8 cellular contexts compared by ENCODE assay signal in genomic region chr6:73520688-73521350, GRCh38. TPM values are rescaled to one million over a fixed set of nuclear protein-coding genes. Genes with fewer than 3 reads are reported as not detected.
DNase-seq lines count a peak whose midpoint lies in the region; ATAC-seq and TF ChIP-seq lines count a peak whose summit lies in the region.

EEF1A1 (minus strand) TSS chr6:73521032; CDS start chr6:73520026, 1,006 bp downstream.

- H3K4me3 ChIP-seq in BJ (ENCODE audit: low read depth, low read length) = peak within 1 kb of the TSS; percentile 96

- CTCF ChIA-PET in BJ (lab: Yijun Ruan, JAX) = interaction anchor here (0.7 to 5.4 kb wide), 5 partner anchors 28 to 463 kb away, joined by 3 to 43 read pairs (median 5); no protein-coding TSS in a partner anchor

- H3K27me3 ChIP-seq in BJ (ENCODE audit: control insufficient read depth, insufficient read depth, low read length) = no peaks in the 10 kb centered on the region

- peaks cover 22% of the 10 kb centered on the region for H3K36me3 ChIP-seq in BJ (ENCODE audit: control insufficient read depth, insufficient read depth, low read length)

- DNase-seq in BJ (ENCODE audit: low read depth) (peak; percentile 96), NCI-H69 (lab: John Stamatoyannopoulos, UW) (peak; percentile 100), dedifferentiated amniotic fluid mesenchymal stem cell (ENCODE audit: extremely low spot score) (peak; percentile 100), left lobe of liver (ENCODE audit: low spot score) (peak; percentile 100)
- peak; percentile 99 for DNase-seq in activated CD4-positive, alpha-beta T cell treated with anti-CD3 and anti-CD28 coated beads, Interleukin-2, amount 50 U/mL, for 1 hour
- peak; percentile 100 for DNase-seq in stimulated activated CD4-positive, alpha-beta T cell treated with anti-CD3 and anti-CD28 coated beads, Interleukin-2, amount 100 ng/mL, for 4 hours (ENCODE audit: low read depth)

- no peak for TF ChIP-seq CTCF in BJ (IDR thresholded peaks at IDR 0.05; ENCODE audit: insufficient read depth, low read depth, low read length)

- POLR2A ChIA-PET in BJ (lab: Charles Lee) = interaction anchor here (0.6 to 2.6 kb wide), 8 partner anchors 8 to 127 kb away, joined by 3 to 34 read pairs (median 5); no protein-coding TSS in a partner anchor

- ATAC-seq in GM19324 (IDR thresholded peaks at IDR 0.05; ENCODE audit: low FRiP score, unreplicated experiment) (peak; percentile 69), HG03469 (IDR thresholded peaks at IDR 0.05; ENCODE audit: unreplicated experiment) (peak; percentile 45), left lobe of liver (peak; percentile 84)

RNA-seq across cellular contexts. Expression of gene EEF1A1, which starts in this region (rescaled TPM):
- polyA plus RNA-seq in BJ (2011; rRNA removed) = 20,981 and 25,088 TPM in 2 replicates
- polyA minus RNA-seq in BJ (2011; rRNA and poly(A)+ RNA removed) = 8,632 and 13,700 TPM in 2 replicates
- 3,300 TPM for total RNA-seq in left lobe of liver

Comparison
In these comparisons a context has a peak if more than half of its experiments do, and no peak if none do; other contexts are left out.
1. Peak in every context shown above with its lines: DNase-seq, ATAC-seq and H3K4me3 ChIP-seq.